8 cellular contexts compared by ENCODE assay signal in the genomic region with DNA sequence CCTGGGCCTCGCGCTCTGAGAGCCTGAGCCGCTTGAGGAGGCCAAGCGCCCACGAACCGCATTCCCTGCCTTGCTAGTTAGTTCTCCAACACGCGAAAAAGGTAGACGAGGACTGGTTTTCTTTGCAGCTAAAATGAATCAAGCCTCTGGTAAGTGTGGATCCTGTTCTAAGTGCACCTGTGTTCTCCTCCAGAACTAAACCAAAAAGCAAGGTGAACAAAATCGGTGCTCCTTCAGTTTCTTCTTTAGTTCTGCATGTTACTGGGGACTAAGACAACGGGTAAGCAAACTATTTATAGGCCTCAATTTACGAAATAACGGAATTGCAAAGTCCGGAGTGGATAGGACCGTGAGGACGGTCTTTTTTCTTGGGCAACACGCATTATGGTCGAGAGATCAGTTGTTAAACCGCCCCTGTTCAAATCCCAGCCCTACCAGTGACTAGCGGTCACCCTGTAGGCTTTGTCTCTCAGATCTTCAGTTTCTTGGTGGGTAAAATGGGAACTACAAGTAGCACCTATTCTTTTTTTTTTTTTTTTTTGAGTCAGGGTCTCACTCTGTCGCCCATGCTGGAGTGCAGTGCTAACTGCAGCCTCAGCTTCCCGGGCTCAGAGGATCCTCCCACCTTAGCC. TPM values are rescaled to one million over a fixed set of nuclear protein-coding genes. Genes with fewer than 3 reads are reported as not detected.
A peak's percentile ranks its signal among the peaks of the same experiment; 100 is the strongest.
DNase-seq lines count a peak whose midpoint lies in the region; ATAC-seq, FAIRE-seq and TF ChIP-seq lines count a peak whose summit lies in the region.

No MANE protein-coding gene starts in this region.

- peak; percentile 23; the same call in 1 of the 2 replicates for TF ChIP-seq RAD21 in IMR-90 (IDR thresholded peaks at IDR 0.05; ENCODE audit: low read length)

- no peaks in the 10 kb centered on the region for H3K27me3 ChIP-seq in IMR-90 (ENCODE audit: control insufficient read depth, insufficient read depth, low read length)
- no peaks in the 10 kb centered on the region for H3K27me3 ChIP-seq in adrenal gland
- H3K27me3 ChIP-seq in thyroid gland, result no peaks in the 10 kb centered on the region

- H4K91ac ChIP-seq in IMR-90 (ENCODE audit: insufficient read depth, low read depth, low read length), result peak overlapping the region; percentile 38

- H2BK20ac ChIP-seq in IMR-90 (ENCODE audit: low read depth, low read length), result no peak overlapping the region

- peak overlapping the region; percentile 10 for H2AK9ac ChIP-seq in IMR-90 (replicated peaks; ENCODE audit: low read depth, low read length, poor library complexity)

- peaks cover 41% of the 10 kb centered on the region for H4K20me1 ChIP-seq in IMR-90 (ENCODE audit: insufficient read depth, low read length)

- H3K79me1 ChIP-seq in IMR-90 (ENCODE audit: low read depth in 1 of 2, low read length in 2 of 2), result peaks cover 26 to 54% of the 10 kb centered on the region in 2 experiments

- peak overlapping the region; percentile 41; the same call in 1 of the 2 replicates for H4K5ac ChIP-seq in IMR-90 (ENCODE audit: low read depth, low read length)

- H3K4me2 ChIP-seq in IMR-90 (ENCODE audit: low read depth, low read length), result peak overlapping the region; percentile 87

- CTCF ChIA-PET in IMR-90 (lab: Yijun Ruan, JAX), result interaction anchor here (1.1 kb wide), 1 partner anchor 17 kb away, joined by 4 read pairs; the partner anchor contains the start of gene SPG7
- CTCF ChIA-PET in GM10248 (lab: Yijun Ruan, JAX), result interaction anchor here (1.0 kb wide), 1 partner anchor 18 kb away, joined by 3 read pairs; no protein-coding TSS in a partner anchor

- DNase-seq in CD1c-positive myeloid dendritic cell (ENCODE audit: extremely low spot score) (peak; percentile 58), IMR-90 (no peak), adrenal gland (no peak), kidney tubule cell (ENCODE audit: low spot score) (peak; percentile 41), thyroid gland (no peak), NCI-H226 (no peak), GM12892 (ENCODE audit: insufficient read length) (no peak), GM10248 (ENCODE audit: extremely low spot score) (no peak)

- H3K9ac ChIP-seq in IMR-90 (ENCODE audit: low read depth, low read length), result peak overlapping the region; percentile 62

- H2BK120ac ChIP-seq in IMR-90 (ENCODE audit: low read depth, low read length), result no peak overlapping the region

- H2BK5ac ChIP-seq in IMR-90 (ENCODE audit: low read depth, low read length, poor library complexity, severe bottlenecking), result peak overlapping the region; percentile 66

- H4K8ac ChIP-seq in IMR-90 (ENCODE audit: low read depth in 2 of 2, low read length in 2 of 2), result peak overlapping the region; percentile 1 to 23; a peak in 2 of 4 replicates

- H2AFZ ChIP-seq in IMR-90 (replicated peaks; ENCODE audit: low read length, poor library complexity), result peak overlapping the region; percentile 98

- no peak for FAIRE-seq in GM12892 (lab: Jason Lieb, UNC)

- no peak for ATAC-seq in IMR-90 (ENCODE audit: low read depth)

- TF ChIP-seq POLR2A in IMR-90 (IDR thresholded peaks at IDR 0.05; ENCODE audit: low read depth, low read length) (no peak; the same call in 1 of the 2 replicates), adrenal gland (IDR thresholded peaks at IDR 0.05) (no peak), thyroid gland (IDR thresholded peaks at IDR 0.05) (no peak), GM12892 (IDR thresholded peaks at IDR 0.05; ENCODE audit: low read depth, low read length) (no peak)

- H3K9me1 ChIP-seq in IMR-90 (ENCODE audit: insufficient read depth, low read length), result peaks cover 14% of the 10 kb centered on the region

- POLR2A ChIA-PET in IMR-90 (lab: Charles Lee; ENCODE audit: unreplicated experiment) (no interaction called here), GM10248 (lab: Yijun Ruan, JAX) (interaction anchor here (0.5 to 0.6 kb wide), 2 partner anchors 14 to 155 kb away, joined by 3 to 5 read pairs; no protein-coding TSS in a partner anchor)

- H3K56ac ChIP-seq in IMR-90 (ENCODE audit: extremely low read depth, insufficient read depth, low read length), result peak overlapping the region; percentile 75; the same call in 1 of the 2 replicates

- peak overlapping the region; percentile 66 for H3K4me3 ChIP-seq in IMR-90 (ENCODE audit: insufficient read depth, low read depth, low read length)
- H3K4me3 ChIP-seq in adrenal gland, result peak overlapping the region; percentile 35 to 88 (median 64)
- peak overlapping the region; percentile 40 to 87 (median 81) for H3K4me3 ChIP-seq in thyroid gland (replicated peaks in 1 of 3)

- H3K36me3 ChIP-seq in IMR-90 (ENCODE audit: control insufficient read depth, insufficient read depth, low read length), result peaks cover 3% of the 10 kb centered on the region; the same call in 1 of the 2 replicates
- no peaks in the 10 kb centered on the region for H3K36me3 ChIP-seq in adrenal gland (replicated peaks in 1 of 2)
- no peaks in the 10 kb centered on the region for H3K36me3 ChIP-seq in thyroid gland

- peak overlapping the region; percentile 11; the same call in 1 of the 2 replicates for H3K4ac ChIP-seq in IMR-90 (ENCODE audit: low read depth, low read length)

- H3K4me1 ChIP-seq in IMR-90 (ENCODE audit: control insufficient read depth, insufficient read depth, low read length) (peaks cover 12% of the 10 kb centered on the region), adrenal gland (replicated peaks in 1 of 2) (peaks cover 18 to 38% of the 10 kb centered on the region in 2 donors), thyroid gland (peaks cover 23 to 25% of the 10 kb centered on the region in 2 donors)

- peak overlapping the region; percentile 11 for H3K14ac ChIP-seq in IMR-90 (replicated peaks; ENCODE audit: low read depth, low read length)

- WGBS in IMR-90 (ENCODE audit: extremely low coverage in 2 of 2, insufficient read length in 1 of 2), 2 experiments, result no CpG with 5 or more reads among the region's 22 CpGs
- WGBS in adrenal gland, 4 donors, result 4 to 7% (median 6%) methylated on average over 16 to 22 of the region's 22 CpGs
- WGBS in thyroid gland, 2 donors, result 4 to 6% methylated on average over 16 to 22 of the region's 22 CpGs

- H3K9me3 ChIP-seq in IMR-90 (ENCODE audit: control insufficient read depth, insufficient read depth, low read length), result no peaks in the 10 kb centered on the region
- H3K9me3 ChIP-seq in adrenal gland (replicated peaks in 1 of 3), result no peaks in the 10 kb centered on the region
- no peaks in the 10 kb centered on the region for H3K9me3 ChIP-seq in thyroid gland

- H3K18ac ChIP-seq in IMR-90 (ENCODE audit: low read depth, low read length), result no peak overlapping the region

- H2BK15ac ChIP-seq in IMR-90 (ENCODE audit: low read depth, low read length), result no peak overlapping the region

- intact Hi-C loops in IMR-90 (cut with micrococcal nuclease), result loop anchor here (2.0 kb wide), 1 partner anchor 159 kb away; no protein-coding TSS in a partner anchor
- intact Hi-C loops in adrenal gland (cut with DNase I), result no loop called here
- intact Hi-C loops in thyroid gland (cut with DNase I), result loop anchor here (5.0 kb wide), 1 partner anchor 164 kb away; no protein-coding TSS in a partner anchor

- dilution Hi-C loops in IMR-90 (cut with HindIII; ENCODE audit: low sequenced_read_pairs, unreplicated experiment), result no loop called here

- peak overlapping the region; percentile 89 for H3K23ac ChIP-seq in IMR-90 (ENCODE audit: low read depth, low read length)

- 0 out of 2 replicates have a peak overlapping the region, but pooled peaks have one; percentile 10 for H2AK5ac ChIP-seq in IMR-90 (ENCODE audit: low read depth, low read length)

- in situ Hi-C loops in IMR-90 (cut with MboI; ENCODE audit: low sequenced_read_pairs), result no loop called here

- TF ChIP-seq CTCF in IMR-90 (conservative IDR thresholded peaks at IDR 0.05; ENCODE audit: low read depth, low read length), result no peak; the same call in 1 of the 2 replicates
- TF ChIP-seq CTCF in adrenal gland (IDR thresholded peaks at IDR 0.05), result peak in 4 of 6 experiments; percentile 16 to 49 (median 26)
- peak in 1 of 6 experiments; percentile 26 for TF ChIP-seq CTCF in thyroid gland (IDR thresholded peaks at IDR 0.05)
- no peak for TF ChIP-seq CTCF in GM10248 (IDR thresholded peaks at IDR 0.05; ENCODE audit: control extremely low read depth, extremely low read depth, low read depth, missing control alignments)

- BruUV-seq in IMR-90 (replicated peaks; lab: Mats Ljungman, UMichigan), result TSS peak; percentile 67

- peak overlapping the region; percentile 69 for H3K27ac ChIP-seq in IMR-90 (ENCODE audit: insufficient read depth, low read length)
- peak overlapping the region; percentile 92 to 100 (median 97) for H3K27ac ChIP-seq in adrenal gland
- peak overlapping the region; percentile 67 to 90 (median 72) for H3K27ac ChIP-seq in thyroid gland

TF ChIP-seq in IMR-90, 13 proteins besides CTCF, POLR2A, EP300 and RAD21:
- 0 out of 2 replicates have a peak, but pooled peaks have one; percentile 3 for TF ChIP-seq CEBPB (IDR thresholded peaks at IDR 0.05; ENCODE audit: low read depth, low read length)
- TF ChIP-seq FOS (IDR thresholded peaks at IDR 0.05; ENCODE audit: low read depth, low read length), result no peak
TF ChIP-seq in IMR-90: peak in this region for 1.

RNA-seq across cellular contexts. Expression of gene ANKRD11, which starts 1.0 kb away (rescaled TPM):
- 28.1 and 46.8 TPM in 2 replicates for total RNA-seq in IMR-90 (2012; rRNA removed)
- polyA plus RNA-seq in IMR-90 (2012; rRNA removed), result 67.8 and 71.9 TPM in 2 replicates
- polyA plus RNA-seq in IMR-90 (2012; cell fraction: cytosol; rRNA removed), result 50.6 and 79.2 TPM in 2 replicates
- 174 and 231 TPM in 2 replicates for polyA plus RNA-seq in IMR-90 (2012; cell fraction: nucleus; rRNA removed; ENCODE audit: low replicate concordance)
- total RNA-seq in adrenal gland, result 100 to 1,000 TPM in 3 of 8 donors, 10 to 100 TPM in 5; 57.0 to 127 (median 90.7) TPM
- polyA plus RNA-seq in adrenal gland, result 100 to 1,000 TPM in 1 of 3 donors, 10 to 100 TPM in 2; 56.3 to 125 (median 76.6) TPM
- total RNA-seq in thyroid gland, result 10 to 100 TPM; 62.1 to 90.4 (median 75.0) TPM
- 48.7 TPM for polyA plus RNA-seq in GM12892 (2012; ENCODE audit: missing spikeins)

RNA-seq across cellular contexts. Expression of gene SPG7, which starts 16.8 kb away (rescaled TPM):
- 95.3 and 96.8 TPM in 2 replicates for total RNA-seq in IMR-90 (2012; rRNA removed)
- 82.8 and 94.6 TPM in 2 replicates for polyA plus RNA-seq in IMR-90 (2012; rRNA removed)
- 49.9 and 71.5 TPM in 2 replicates for polyA plus RNA-seq in IMR-90 (2012; cell fraction: cytosol; rRNA removed)
- 594 and 800 TPM in 2 replicates for polyA plus RNA-seq in IMR-90 (2012; cell fraction: nucleus; rRNA removed; ENCODE audit: low replicate concordance)
- 100 to 1,000 TPM in 7 of 8 donors, 10 to 100 TPM in 1; 91.0 to 246 (median 134) TPM for total RNA-seq in adrenal gland
- 100 to 1,000 TPM in 2 of 3 donors, 10 to 100 TPM in 1; 57.1 to 250 (median 247) TPM for polyA plus RNA-seq in adrenal gland
- 100 to 1,000 TPM; 218 to 392 (median 285) TPM for total RNA-seq in thyroid gland
- polyA plus RNA-seq in GM12892 (2012; ENCODE audit: missing spikeins), result 80.0 TPM

Comparison
In these comparisons a context has a peak if more than half of its experiments do, and no peak if none do; other contexts are left out.
1. DNase-seq: peak in CD1c-positive myeloid dendritic cell (single experiment) and kidney tubule cell (single experiment); none in IMR-90 (single experiment), adrenal gland (0 of 7), thyroid gland (0 of 2), NCI-H226 (single experiment), GM12892 (single experiment) and GM10248 (single experiment).
2. CTCF ChIP-seq: peak in adrenal gland (4 of 6); none in IMR-90 (single experiment) and GM10248 (single experiment).
3. intact Hi-C loops: an anchor here in IMR-90 (2.0 kb wide) and thyroid gland (5.0 kb wide); none called in adrenal gland.
4. Peak in every context shown above with its lines, with median percentiles within 50 percentile points of each other: H3K27ac ChIP-seq and H3K4me3 ChIP-seq.